Comparison of ENCODE assay signal across 18 cellular contexts in the genomic region with DNA sequence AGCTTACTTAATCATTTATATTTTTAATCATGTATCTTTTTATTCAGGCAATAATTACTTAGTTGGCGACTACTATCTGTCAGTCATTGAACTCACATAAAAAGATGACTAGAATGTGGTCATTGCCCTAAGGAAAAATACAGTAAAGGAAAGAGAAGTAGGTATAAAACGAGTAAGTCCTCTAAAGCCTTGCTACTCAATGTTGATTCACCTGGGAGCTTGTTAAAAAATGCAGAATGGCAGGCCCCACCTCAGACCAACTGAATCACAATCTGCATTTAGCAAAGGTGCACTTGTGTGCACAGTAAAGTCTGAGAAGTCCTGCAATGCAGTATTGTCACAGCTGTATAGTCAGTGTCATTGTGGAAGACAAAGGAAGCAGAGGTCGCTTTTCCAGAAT.
DNase-seq lines count a peak whose midpoint lies in the region; FAIRE-seq and TF ChIP-seq lines count a peak whose summit lies in the region.
"Had no signal": no experiment of that assay in that cellular context is flagged by ENCODE, and none has a peak within 500 bp of the region (broad histone marks: within the 10 kb centered on the region; RNA-seq: fewer than 3 reads in every experiment).

No MANE protein-coding gene starts in this region.

- peaks cover 3% of the 10 kb centered on the region for H3K27me3 Mint-ChIP-seq in glutamatergic neuron (ENCODE audit: unreplicated experiment)

- H3K79me2 ChIP-seq in smooth muscle cell (ENCODE audit: low read depth) = no peaks in the 10 kb centered on the region

- no peaks in the 10 kb centered on the region for H3K36me3 ChIP-seq in smooth muscle cell (ENCODE audit: low read depth)
- no peaks in the 10 kb centered on the region for H3K36me3 ChIP-seq in right atrium auricular region
- H3K36me3 ChIP-seq: BE2C had no signal

- no peak overlapping the region for H3K9ac ChIP-seq in smooth muscle cell (ENCODE audit: low read depth)
- H3K9ac ChIP-seq: GM23248 had no signal

- no peaks in the 10 kb centered on the region for H4K20me1 ChIP-seq in smooth muscle cell (ENCODE audit: low read depth)

- H3K4me1 Mint-ChIP-seq in glutamatergic neuron (ENCODE audit: low read depth, unreplicated experiment) = peaks cover 20% of the 10 kb centered on the region

- no peak overlapping the region for H3K4me3 Mint-ChIP-seq in glutamatergic neuron (ENCODE audit: unreplicated experiment)
- H3K4me3 Mint-ChIP-seq: CD8-positive, alpha-beta T cell had no signal

- FAIRE-seq in GM12891 (lab: Jason Lieb, UNC) = no peak
- FAIRE-seq: A549, D721Med had no signal

- H3K9me3 Mint-ChIP-seq in glutamatergic neuron (ENCODE audit: unreplicated experiment) = peaks cover 6% of the 10 kb centered on the region
- H3K9me3 Mint-ChIP-seq: CD8-positive, alpha-beta T cell had no signal

- H3F3A ChIP-seq in smooth muscle cell (ENCODE audit: low read depth) = no peaks in the 10 kb centered on the region

- peak overlapping the region; percentile 51 for H3K27ac ChIP-seq in smooth muscle cell (ENCODE audit: low read depth)
- H3K27ac ChIP-seq in right atrium auricular region = no peak overlapping the region
- H3K27ac ChIP-seq: A549, C4-2B, GM23248, HL-60 had no signal

- WGBS in smooth muscle cell (ENCODE audit: low lambda C conversion rate) = 74% methylated on average over 3 of the region's 3 CpGs

- H2AFZ ChIP-seq in smooth muscle cell (ENCODE audit: low read depth) = no peak overlapping the region
- H2AFZ ChIP-seq: GM23248 had no signal

- peak overlapping the region; percentile 35 for H3K27ac Mint-ChIP-seq in glutamatergic neuron (ENCODE audit: unreplicated experiment)
- H3K27ac Mint-ChIP-seq: CD8-positive, alpha-beta T cell had no signal

- H3K36me3 Mint-ChIP-seq in glutamatergic neuron (ENCODE audit: unreplicated experiment) = peaks cover 5% of the 10 kb centered on the region
- H3K36me3 Mint-ChIP-seq: CD8-positive, alpha-beta T cell had no signal

- TF ChIP-seq CTCF in epithelial cell of esophagus (IDR thresholded peaks at IDR 0.05; ENCODE audit: insufficient read depth, low read depth, low read length, missing control alignments) (no peak), glutamatergic neuron (IDR thresholded peaks at IDR 0.05; ENCODE audit: partially characterized antibody, unreplicated experiment) (no peak), smooth muscle cell (IDR thresholded peaks at IDR 0.05; ENCODE audit: borderline replicate concordance, insufficient read depth, poor library complexity, severe bottlenecking) (no peak), right atrium auricular region (IDR thresholded peaks at IDR 0.05) (no peak)

- no peaks in the 10 kb centered on the region for H3K4me1 ChIP-seq in smooth muscle cell (ENCODE audit: low read depth)
- H3K4me1 ChIP-seq in right atrium auricular region = no peaks in the 10 kb centered on the region
- H3K4me1 ChIP-seq: A549 had no signal

- no peak overlapping the region for H3K4me3 ChIP-seq in epithelial cell of esophagus (ENCODE audit: low read length)
- no peak overlapping the region for H3K4me3 ChIP-seq in smooth muscle cell
- H3K4me3 ChIP-seq in right atrium auricular region = no peak overlapping the region
- H3K4me3 ChIP-seq: A549, GM23248 had no signal

- no peaks in the 10 kb centered on the region for H3K27me3 ChIP-seq in smooth muscle cell (ENCODE audit: low read depth)
- no peaks in the 10 kb centered on the region for H3K27me3 ChIP-seq in right atrium auricular region
- H3K27me3 ChIP-seq: BE2C had no signal

- H3K4me2 ChIP-seq in smooth muscle cell = no peak overlapping the region
- H3K4me2 ChIP-seq: A549 had no signal

- DNase-seq in NCI-H69 (lab: John Stamatoyannopoulos, UW) = peak; percentile 27
- DNase-seq in epithelial cell of esophagus (ENCODE audit: low read depth) = peak; percentile 88
- DNase-seq in glutamatergic neuron = no peak
- no peak for DNase-seq in smooth muscle cell (lab: John Stamatoyannopoulos, UW; ENCODE audit: unreplicated experiment)
- no peak for DNase-seq in right atrium auricular region (ENCODE audit: low spot score)
- no peak for DNase-seq in GM12891 (ENCODE audit: insufficient read length, low spot score)
- no peak for DNase-seq in NCI-H446 treated with DMSO at 0.1 percent for 48 hours (lab: John Stamatoyannopoulos, UW)
- DNase-seq: BE2C; CD8-positive, alpha-beta T cell; COR-L47; DND-41; GDM1; H7 had no signal

- TF ChIP-seq POLR2A in GM12891 (IDR thresholded peaks at IDR 0.05; ENCODE audit: low read depth, low read length) = no peak

- H3K9me3 ChIP-seq in smooth muscle cell (replicated peaks; ENCODE audit: low read depth) (no peaks in the 10 kb centered on the region), right atrium auricular region (no peaks in the 10 kb centered on the region)
- H3K9me3 ChIP-seq: A549, BE2C had no signal

TF ChIP-seq in GM12891, 5 proteins besides CTCF, POLR2A, EP300 and RAD21:
- TF ChIP-seq TAF1 (IDR thresholded peaks at IDR 0.05; ENCODE audit: low read depth, low read length) (no peak), SPI1 (IDR thresholded peaks at IDR 0.05; ENCODE audit: low read depth, low read length) (no peak), POLR2AphosphoS5 (IDR thresholded peaks at IDR 0.05; ENCODE audit: low read depth, low read length) (no peak), POU2F2 (IDR thresholded peaks at IDR 0.05; ENCODE audit: low read depth, low read length) (no peak), PAX5 (IDR thresholded peaks at IDR 0.05; ENCODE audit: insufficient read depth, low read length, severe bottlenecking) (no peak)

Comparison
In these comparisons a context has a peak if more than half of its experiments do, and no peak if none do; other contexts are left out.
1. DNase-seq: peak in NCI-H69 (single experiment) and epithelial cell of esophagus (single experiment); none in glutamatergic neuron (single experiment), smooth muscle cell (single experiment), right atrium auricular region (single experiment), GM12891 (single experiment) and NCI-H446 treated with DMSO at 0.1 percent for 48 hours (single experiment).